Comparison of ENCODE assay signal across 11 cellular contexts in the genomic region with DNA sequence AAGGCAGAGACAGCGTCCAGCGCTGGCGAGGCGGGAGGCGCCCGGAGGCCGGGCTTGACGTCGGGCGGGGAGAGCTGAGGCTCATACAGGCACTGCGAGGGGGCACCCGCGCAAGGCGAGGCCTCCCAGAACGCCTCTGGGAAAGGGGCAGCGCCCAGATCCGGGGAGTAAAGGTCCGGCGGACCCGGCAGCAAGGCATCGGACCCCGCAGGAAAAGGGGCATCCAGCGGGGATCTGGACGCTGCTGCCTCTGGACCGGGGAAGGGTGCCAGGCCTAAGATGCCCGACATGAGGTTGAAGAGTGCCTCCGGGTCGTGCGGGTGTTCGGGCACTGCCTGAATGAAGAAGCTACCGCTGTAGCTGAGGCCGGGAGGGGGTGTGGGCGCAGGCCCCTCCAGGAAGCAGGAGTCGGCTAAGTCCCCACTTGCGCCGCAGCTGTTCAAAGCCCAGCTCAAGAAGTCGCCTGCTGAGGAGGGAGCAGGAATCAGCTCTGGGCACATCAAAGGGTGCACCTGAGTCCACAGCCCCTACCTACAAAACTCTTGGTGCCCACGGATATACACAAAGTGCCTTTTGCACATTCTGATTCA. TPM values are rescaled to one million over a fixed set of nuclear protein-coding genes. Genes with fewer than 3 reads are reported as not detected.
DNase-seq lines count a peak whose midpoint lies in the region; ATAC-seq, FAIRE-seq and TF ChIP-seq lines count a peak whose summit lies in the region.
"Had no signal": no experiment of that assay in that cellular context is flagged by ENCODE, and none has a peak within 500 bp of the region (broad histone marks: within the 10 kb centered on the region; RNA-seq: fewer than 3 reads in every experiment).

No MANE protein-coding gene starts in this region.

- no peak overlapping the region for H3K23ac ChIP-seq in H1 (ENCODE audit: insufficient read length)

- intact Hi-C loops in psoas muscle (cut with DNase I), result no loop called here

- H2BK12ac ChIP-seq in H1 (ENCODE audit: low read depth, low read length), result no peak overlapping the region

- no peak for TF ChIP-seq CTCF in OCI-LY3 (IDR thresholded peaks at IDR 0.05; ENCODE audit: low read depth, low read length)
- no peak for TF ChIP-seq CTCF in H1 (IDR thresholded peaks at IDR 0.05; ENCODE audit: control extremely low read depth in 1 of 3, insufficient read depth in 1 of 3, low read depth in 1 of 3, low read length in 3 of 3)
- no peak for TF ChIP-seq CTCF in psoas muscle (IDR thresholded peaks at IDR 0.05)

- TF ChIP-seq RAD21 in H1 (IDR thresholded peaks at IDR 0.05 in 1 of 2, conservative IDR thresholded peaks at IDR 0.05 in 1 of 2; ENCODE audit: low read depth in 2 of 2, low read length in 2 of 2), result no peak

- no peak overlapping the region for H3K14ac ChIP-seq in H1 (ENCODE audit: insufficient read length)

- no peak for ATAC-seq in psoas muscle
- no peak for ATAC-seq in HG02938 (IDR thresholded peaks at IDR 0.05; ENCODE audit: unreplicated experiment)

- no peak overlapping the region for H3K4ac ChIP-seq in H1 (replicated peaks; ENCODE audit: insufficient read length, low read depth, low read length)

- H3K4me3 ChIP-seq in OCI-LY3 (ENCODE audit: low read length), result peak overlapping the region; percentile 84
- H3K4me3 ChIP-seq in H1 (ENCODE audit: extremely low read depth in 1 of 4, insufficient read depth in 2 of 4, low read depth in 3 of 4, low read length in 4 of 4), result peak overlapping the region; percentile 37 to 68 (median 46); a peak in 6 of 8 replicates
- peak overlapping the region; percentile 28 for H3K4me3 ChIP-seq in psoas muscle

- no peak overlapping the region for H3K18ac ChIP-seq in H1 (ENCODE audit: extremely low read depth, low read length)

- no peak overlapping the region for H2BK15ac ChIP-seq in H1 (ENCODE audit: low read length)

- DNase-seq in activated T-cell treated with anti-CD3 and anti-CD28 coated beads, Interleukin-2, amount 50 U/mL, for 1 hour, result peak; percentile 24
- DNase-seq in activated T-cell treated with anti-CD3 and anti-CD28 coated beads for 4 hours (no peak), H1 (ENCODE audit: low read depth in 1 of 2, low spot score in 2 of 2) (peak in 1 of 2 experiments; percentile 56), psoas muscle (no peak), SKM-1 (lab: John Stamatoyannopoulos, UW; ENCODE audit: unreplicated experiment) (no peak), activated gamma-delta T cell treated with Interleukin-2 at 50 U/mL for 16 hours (no peak)
- DNase-seq: kidney glomerular epithelial cell had no signal

- H2BK5ac ChIP-seq in H1 (ENCODE audit: low read depth, low read length), result no peak overlapping the region

- H3K27me3 ChIP-seq in OCI-LY3 (ENCODE audit: low read depth, low read length), result peaks cover 37% of the 10 kb centered on the region
- peaks cover 28 to 72% (median 59%) of the 10 kb centered on the region in 4 experiments for H3K27me3 ChIP-seq in H1 (replicated peaks in 1 of 4; ENCODE audit: control insufficient read depth in 3 of 4, extremely low read depth in 1 of 4, insufficient read depth in 3 of 4, low read length in 3 of 4)
- peaks cover 9 to 84% (median 23%) of the 10 kb centered on the region in 3 donors for H3K27me3 ChIP-seq in psoas muscle (ENCODE audit: insufficient read depth in 3 of 3, low read length in 2 of 3)

- WGBS in H1 (ENCODE audit: extremely low coverage in 1 of 2, insufficient coverage in 1 of 2, insufficient read length in 1 of 2, insufficient replicate concordance in 2 of 2, low coverage in 1 of 2, low lambda C conversion rate in 2 of 2, missing lambda C conversion rate in 1 of 2), 2 experiments, result 11% methylated on average over 35 of the region's 38 CpGs; no CpG with 5 or more reads in 1 of the 2 experiments
- 4 to 5% (median 5%) methylated on average over 37 to 38 of the region's 38 CpGs for WGBS in psoas muscle, 3 donors

- H4K8ac ChIP-seq in H1 (ENCODE audit: extremely low read depth, insufficient read depth, low read length), result peak overlapping the region; percentile 51; the same call in 1 of the 2 replicates

- H3K9me3 ChIP-seq in OCI-LY3 (ENCODE audit: insufficient read depth, low read length) (no peaks in the 10 kb centered on the region), H1 (ENCODE audit: insufficient read depth in 2 of 2, low read depth in 1 of 2, low read length in 1 of 2) (no peaks in the 10 kb centered on the region), psoas muscle (no peaks in the 10 kb centered on the region)
- H3K9me3 ChIP-seq: tibial nerve had no signal

- no peaks in the 10 kb centered on the region for H3K36me3 ChIP-seq in OCI-LY3 (replicated peaks; ENCODE audit: low read depth, low read length)
- no peaks in the 10 kb centered on the region; a peak in 1 of 8 replicates for H3K36me3 ChIP-seq in H1 (ENCODE audit: control insufficient read depth in 2 of 4, insufficient read depth in 4 of 4, low read length in 3 of 4)
- no peaks in the 10 kb centered on the region for H3K36me3 ChIP-seq in psoas muscle (ENCODE audit: insufficient read depth in 1 of 2, low read depth in 1 of 2)
- H3K36me3 ChIP-seq: tibial nerve had no signal

- H3K79me1 ChIP-seq in H1 (ENCODE audit: low read depth, low read length), result no peaks in the 10 kb centered on the region

- peaks cover 12% of the 10 kb centered on the region for H3K23me2 ChIP-seq in H1 (ENCODE audit: low read depth, low read length)

- H3K79me2 ChIP-seq in OCI-LY3 (ENCODE audit: low read length), result no peaks in the 10 kb centered on the region
- H3K79me2 ChIP-seq in H1 (ENCODE audit: control insufficient read depth in 1 of 2, insufficient read depth in 2 of 2, low read length in 2 of 2), result no peaks in the 10 kb centered on the region

- H4K91ac ChIP-seq in H1 (replicated peaks; ENCODE audit: insufficient read length, low read length), result no peak overlapping the region

- H4K20me1 ChIP-seq in OCI-LY3 (ENCODE audit: insufficient read depth, low read length) (no peaks in the 10 kb centered on the region), H1 (replicated peaks in 1 of 2; ENCODE audit: control insufficient read depth in 1 of 2, insufficient read depth in 2 of 2, low read length in 2 of 2) (peaks cover 9 to 15% of the 10 kb centered on the region in 2 experiments)

- H3K27ac ChIP-seq in OCI-LY3 (ENCODE audit: low read length), result no peak overlapping the region
- H3K27ac ChIP-seq in H1 (ENCODE audit: low read depth, low read length), result no peak overlapping the region
- H3K27ac ChIP-seq in psoas muscle, result no peak overlapping the region
- H3K27ac ChIP-seq: tibial nerve had no signal

- no peak overlapping the region for H3K9ac ChIP-seq in OCI-LY3 (ENCODE audit: low read length)
- H3K9ac ChIP-seq in H1 (replicated peaks in 1 of 4; ENCODE audit: extremely low read depth in 1 of 4, low read depth in 3 of 4, low read length in 3 of 4), result no peak overlapping the region

- H4K5ac ChIP-seq in H1 (ENCODE audit: insufficient read length, low read depth, low read length), result no peak overlapping the region

- H2BK120ac ChIP-seq in H1 (replicated peaks; ENCODE audit: low read depth, low read length), result no peak overlapping the region

- no peak for TF ChIP-seq EP300 in H1 (IDR thresholded peaks at IDR 0.05; ENCODE audit: borderline replicate concordance in 1 of 2, low read depth in 2 of 2, low read length in 2 of 2)

- H3K56ac ChIP-seq in H1 (replicated peaks; ENCODE audit: insufficient read length, low read depth, low read length), result no peak overlapping the region

- H3K4me2 ChIP-seq in OCI-LY3 (ENCODE audit: low read length) (peak overlapping the region; percentile 75), H1 (ENCODE audit: insufficient read depth in 1 of 2, low read depth in 2 of 2, low read length in 2 of 2) (peak overlapping the region; percentile 78 to 90)

- CTCF ChIA-PET in H1 (lab: Charles Lee; ENCODE audit: partially characterized antibody), result interaction anchor here (0.9 to 6.5 kb wide), 10 partner anchors 16 to 93 kb away, joined by 3 to 122 read pairs (median 6); a partner anchor contains a TSS

- no peak for TF ChIP-seq POLR2A in H1 (IDR thresholded peaks at IDR 0.05; ENCODE audit: control extremely low read depth in 1 of 2, low read depth in 2 of 2, low read length in 2 of 2)

- H2BK20ac ChIP-seq in H1 (ENCODE audit: low read length), result no peak overlapping the region

- H3K4me1 ChIP-seq in OCI-LY3 (ENCODE audit: low read length) (no peaks in the 10 kb centered on the region), H1 (replicated peaks in 1 of 4; ENCODE audit: control insufficient read depth in 3 of 4, insufficient read depth in 4 of 4, low read length in 3 of 4) (peaks cover 0 to 11% (median 3%) of the 10 kb centered on the region in 4 experiments; a peak in 4 of 7 replicates), psoas muscle (no peaks in the 10 kb centered on the region)

- FAIRE-seq in H1 (lab: Jason Lieb, UNC), result no peak

- H2AK5ac ChIP-seq in H1 (ENCODE audit: low read depth, low read length), result no peak overlapping the region

- H2AFZ ChIP-seq in OCI-LY3 (ENCODE audit: low read depth, low read length), result 0 out of 2 replicates have a peak overlapping the region, but pooled peaks have one; percentile 71
- no peak overlapping the region; the same call in 1 of the 2 replicates for H2AFZ ChIP-seq in H1 (ENCODE audit: low read length)

- POLR2A ChIA-PET in H1 (lab: Charles Lee; ENCODE audit: partially characterized antibody), result interaction anchor here (0.7 to 2.5 kb wide), 8 partner anchors 8 to 68 kb away, joined by 3 to 8 read pairs (median 4); a partner anchor contains a TSS

RNA-seq across cellular contexts. Expression of a gene that starts 0.9 kb away (rescaled TPM):
- 0.20 TPM in 1 of 2 replicates, not detected in the other for total RNA-seq in H1 (2021; fragmentation: NEBNext Ultra II Directional; extraction: Animal tissue kit (Norgen Biotek cat#: 25700))
- polyA plus RNA-seq in H1 (2011; rRNA removed), result 0.08 TPM in 1 of 2 replicates, not detected in the other
- 0.05 TPM for polyA plus RNA-seq in H1 (2011; cell fraction: cytosol; rRNA removed)
- polyA plus RNA-seq in H1 (2011; cell fraction: nucleus; rRNA removed), result 0.09 TPM
- polyA plus RNA-seq in H1 (2012, experiment 1 of 2), result 0.06 to 0.12 TPM (median 0.07 TPM) in 3 of 4 replicates, not detected in the other
- not detected for polyA plus RNA-seq in H1 (2012, experiment 2 of 2)
- polyA plus RNA-seq in H1 (2013, experiment 1 of 2), result 0.02 TPM
- 0.04 TPM for polyA plus RNA-seq in H1 (2013, experiment 2 of 2)
- polyA minus RNA-seq in H1 (2011; rRNA and poly(A)+ RNA removed), result not detected in 2 replicates
- polyA minus RNA-seq in H1 (2011; cell fraction: cytosol; rRNA and poly(A)+ RNA removed), result not detected
- polyA minus RNA-seq in H1 (2011; cell fraction: nucleus; rRNA and poly(A)+ RNA removed), result 0.80 TPM
- not detected for total RNA-seq in psoas muscle
- polyA plus RNA-seq in psoas muscle, result not detected
- total RNA-seq: epithelial cell of proximal tubule, tibial nerve had no signal

RNA-seq across cellular contexts. Expression of a gene that starts 8.1 kb away (rescaled TPM):
- total RNA-seq in H1 (2021; fragmentation: NEBNext Ultra II Directional; extraction: Animal tissue kit (Norgen Biotek cat#: 25700)), result 13.5 and 14.3 TPM in 2 replicates
- polyA plus RNA-seq in H1 (2011; rRNA removed) (11.2 and 16.3 TPM in 2 replicates), psoas muscle (under 1 TPM; 0.03 to 0.09 (median 0.07) TPM)
- polyA plus RNA-seq in H1 (2011; cell fraction: cytosol; rRNA removed), result 14.8 TPM
- polyA plus RNA-seq in H1 (2011; cell fraction: nucleus; rRNA removed), result 64.1 TPM
- polyA plus RNA-seq in H1 (2012, experiment 1 of 2), result 10.8 to 13.2 TPM (median 12.2 TPM) in 4 replicates
- 7.5 TPM for polyA plus RNA-seq in H1 (2012, experiment 2 of 2)
- 9.2 TPM for polyA plus RNA-seq in H1 (2013, experiment 1 of 2)
- 7.3 TPM for polyA plus RNA-seq in H1 (2013, experiment 2 of 2)
- 9.5 and 11.5 TPM in 2 replicates for polyA minus RNA-seq in H1 (2011; rRNA and poly(A)+ RNA removed)
- polyA minus RNA-seq in H1 (2011; cell fraction: cytosol; rRNA and poly(A)+ RNA removed), result 8.5 TPM
- polyA minus RNA-seq in H1 (2011; cell fraction: nucleus; rRNA and poly(A)+ RNA removed), result 17.1 TPM
- under 1 TPM; 0.15 to 0.46 (median 0.23) TPM for total RNA-seq in psoas muscle

RNA-seq across cellular contexts. Expression of a gene that starts 58.3 kb away (rescaled TPM):
- total RNA-seq in H1 (2021; fragmentation: NEBNext Ultra II Directional; extraction: Animal tissue kit (Norgen Biotek cat#: 25700)), result 474 and 486 TPM in 2 replicates
- polyA plus RNA-seq in H1 (2011; rRNA removed) (440 and 465 TPM in 2 replicates), psoas muscle (100 to 1,000 TPM; 255 to 316 (median 288) TPM)
- polyA plus RNA-seq in H1 (2011; cell fraction: cytosol; rRNA removed), result 483 TPM
- polyA plus RNA-seq in H1 (2011; cell fraction: nucleus; rRNA removed), result 363 TPM
- 514 to 726 TPM (median 597 TPM) in 4 replicates for polyA plus RNA-seq in H1 (2012, experiment 1 of 2)
- polyA plus RNA-seq in H1 (2012, experiment 2 of 2), result 623 TPM
- polyA plus RNA-seq in H1 (2013, experiment 1 of 2), result 488 TPM
- 468 TPM for polyA plus RNA-seq in H1 (2013, experiment 2 of 2)
- 487 and 491 TPM in 2 replicates for polyA minus RNA-seq in H1 (2011; rRNA and poly(A)+ RNA removed)
- polyA minus RNA-seq in H1 (2011; cell fraction: cytosol; rRNA and poly(A)+ RNA removed), result 206 TPM
- polyA minus RNA-seq in H1 (2011; cell fraction: nucleus; rRNA and poly(A)+ RNA removed), result 137 TPM
- total RNA-seq in psoas muscle, result 100 to 1,000 TPM; 249 to 280 (median 268) TPM

RNA-seq across cellular contexts. Expression of a gene that starts 59.4 kb away (rescaled TPM):
- 7.5 and 8.9 TPM in 2 replicates for total RNA-seq in H1 (2021; fragmentation: NEBNext Ultra II Directional; extraction: Animal tissue kit (Norgen Biotek cat#: 25700))
- polyA plus RNA-seq in H1 (2011; rRNA removed) (13.1 and 13.3 TPM in 2 replicates), psoas muscle (100 to 1,000 TPM in 1 of 3 donors, 10 to 100 TPM in 2; 87.6 to 118 (median 99.9) TPM)
- polyA plus RNA-seq in H1 (2011; cell fraction: cytosol; rRNA removed), result 9.1 TPM
- 10.3 TPM for polyA plus RNA-seq in H1 (2011; cell fraction: nucleus; rRNA removed)
- polyA plus RNA-seq in H1 (2012, experiment 1 of 2), result 6.0 to 10.3 TPM (median 8.5 TPM) in 4 replicates
- 11.7 TPM for polyA plus RNA-seq in H1 (2012, experiment 2 of 2)
- 9.0 TPM for polyA plus RNA-seq in H1 (2013, experiment 1 of 2)
- polyA plus RNA-seq in H1 (2013, experiment 2 of 2), result 11.5 TPM
- polyA minus RNA-seq in H1 (2011; rRNA and poly(A)+ RNA removed), result 5.9 TPM in 2 replicates
- polyA minus RNA-seq in H1 (2011; cell fraction: cytosol; rRNA and poly(A)+ RNA removed), result 4.0 TPM
- 3.7 TPM for polyA minus RNA-seq in H1 (2011; cell fraction: nucleus; rRNA and poly(A)+ RNA removed)
- 10 to 100 TPM; 53.6 to 98.3 (median 63.7) TPM for total RNA-seq in psoas muscle

Comparison
In these comparisons a context has a peak if more than half of its experiments do, and no peak if none do; other contexts are left out.
1. H3K4me3 ChIP-seq: peak in every context shown above with its lines; median percentile 84 in OCI-LY3; 46 in H1; 28 in psoas muscle.